9 cellular contexts compared by ENCODE assay signal in genomic region chr17:76527430-76528111, GRCh38. TPM values are rescaled to one million over a fixed set of nuclear protein-coding genes. Genes with fewer than 3 reads are reported as not detected.
DNase-seq lines count a peak whose midpoint lies in the region; ATAC-seq lines count a peak whose summit lies in the region.
"Had no signal": no experiment of that assay in that cellular context is flagged by ENCODE, and none has a peak within 500 bp of the region (broad histone marks: within the 10 kb centered on the region; RNA-seq: fewer than 3 reads in every experiment).

No MANE protein-coding gene starts in this region.

- ATAC-seq in stimulated activated naive CD8-positive, alpha-beta T cell treated with anti-CD3 and anti-CD28 coated beads, Interleukin-15, Interleukin-2, amounts not matched to agents 100 U/mL and 50 U/mL, for 24 hours = peak; percentile 41

- H3K4me3 Mint-ChIP-seq in immature natural killer cell = peak overlapping the region; percentile 42 to 81 (median 72)

- DNase-seq in DMS53 (lab: John Stamatoyannopoulos, UW) (peak; percentile 64), DMS53 treated with DMSO at 0.1 percent for 48 hours (lab: John Stamatoyannopoulos, UW; ENCODE audit: unreplicated experiment) (no peak), M059J (ENCODE audit: low read depth) (peak; percentile 92), immature natural killer cell (peak; percentile 55 to 68 (median 67)), putamen (ENCODE audit: low spot score) (no peak), NCI-H345 treated with DMSO at 0.1 percent for 48 hours (lab: John Stamatoyannopoulos, UW; ENCODE audit: unreplicated experiment) (no peak)
- DNase-seq in stimulated activated naive CD8-positive, alpha-beta T cell treated with anti-CD3 and anti-CD28 coated beads, Interleukin-15, Interleukin-2, amounts not matched to agents 100 U/mL and 50 U/mL, for 24 hours = peak; percentile 53

- H3K9me3 Mint-ChIP-seq in immature natural killer cell = no peaks in the 10 kb centered on the region

- H3K36me3 Mint-ChIP-seq in immature natural killer cell = no peaks in the 10 kb centered on the region

- peak overlapping the region in 5 of 6 donors; percentile 85 to 95 (median 88) for H3K27ac Mint-ChIP-seq in immature natural killer cell

- peaks cover 0 to 3% (median 0%) of the 10 kb centered on the region in 3 donors for H3K27me3 Mint-ChIP-seq in immature natural killer cell (ENCODE audit: low read depth in 3 of 3)

- peaks cover 31 to 41% of the 10 kb centered on the region in 2 donors for H3K4me1 Mint-ChIP-seq in immature natural killer cell

- H3K27ac ChIP-seq in angular gyrus (ENCODE audit: low read depth, low read length) = peak overlapping the region; percentile 60
- H3K27ac ChIP-seq: 22Rv1 had no signal

RNA-seq across cellular contexts. Expression of gene CYGB, which starts 9.9 kb away (rescaled TPM):
- 0.62 TPM in 1 of 2 replicates, not detected in the other for total RNA-seq in M059J (2014; rRNA removed; shearing (Covaris generic))
- polyA plus RNA-seq in immature natural killer cell = under 1 TPM in 2 of 3 donors, not detected in 1; 0.09 to 0.41 TPM

RNA-seq across cellular contexts. Expression of gene PRCD, which starts 12.3 kb away (rescaled TPM):
- total RNA-seq in M059J (2014; rRNA removed; shearing (Covaris generic)) = 0.02 and 1.4 TPM in 2 replicates
- 1 to 10 TPM; 2.8 to 5.3 (median 3.1) TPM for polyA plus RNA-seq in immature natural killer cell

RNA-seq across cellular contexts. Expression of gene RHBDF2, which starts 26.3 kb away (rescaled TPM):
- total RNA-seq in M059J (2014; rRNA removed; shearing (Covaris generic)) = 18.1 and 23.2 TPM in 2 replicates
- polyA plus RNA-seq in immature natural killer cell = 10 to 100 TPM; 19.3 to 90.5 (median 23.6) TPM

RNA-seq across cellular contexts. Expression of gene ST6GALNAC2, which starts 58.1 kb away (rescaled TPM):
- total RNA-seq in M059J (2014; rRNA removed; shearing (Covaris generic)) = 2.1 and 5.9 TPM in 2 replicates
- under 1 TPM in 1 of 3 donors, not detected in 2; 0.24 TPM for polyA plus RNA-seq in immature natural killer cell

Comparison
In these comparisons a context has a peak if more than half of its experiments do, and no peak if none do; other contexts are left out.
1. DNase-seq: peak in DMS53 (single experiment), M059J (single experiment), immature natural killer cell (3 of 3) and stimulated activated naive CD8-positive, alpha-beta T cell treated with anti-CD3 and anti-CD28 coated beads, Interleukin-15, Interleukin-2, amounts not matched to agents 100 U/mL and 50 U/mL, for 24 hours (single experiment); none in DMS53 treated with DMSO at 0.1 percent for 48 hours (single experiment), putamen (single experiment) and NCI-H345 treated with DMSO at 0.1 percent for 48 hours (single experiment).